Comparison of ENCODE assay signal across 8 cellular contexts in genomic region chr11:31509017-31509411, GRCh38. TPM values are rescaled to one million over a fixed set of nuclear protein-coding genes. Genes with fewer than 3 reads are reported as not detected.
DNase-seq lines count a peak whose midpoint lies in the region; ATAC-seq and TF ChIP-seq lines count a peak whose summit lies in the region.

No MANE protein-coding gene starts in this region.

- H3K9me3 ChIP-seq in colonic mucosa: no peaks in the 10 kb centered on the region
- no peaks in the 10 kb centered on the region for H3K9me3 ChIP-seq in muscle layer of colon (ENCODE audit: low read length)

- H3K4me3 ChIP-seq in NB4 (ENCODE audit: low read depth, low read length) (peak overlapping the region; percentile 100), colonic mucosa (peak overlapping the region; percentile 89), muscle layer of colon (ENCODE audit: low read depth in 1 of 2, low read length in 2 of 2) (peak overlapping the region; percentile 77 to 93)

- H3K27me3 ChIP-seq in colonic mucosa: no peaks in the 10 kb centered on the region
- no peaks in the 10 kb centered on the region for H3K27me3 ChIP-seq in muscle layer of colon (ENCODE audit: control insufficient read depth in 1 of 2, insufficient read depth in 2 of 2, low read length in 2 of 2)

- peak overlapping the region; percentile 31 to 75 for H3K9ac ChIP-seq in colonic mucosa (ENCODE audit: low read depth in 2 of 2, low read length in 2 of 2)
- peak overlapping the region; percentile 57 for H3K9ac ChIP-seq in muscle layer of colon (ENCODE audit: low read length)

- DNase-seq in NCI-H1105 treated with DMSO at 0.1 percent for 48 hours (lab: John Stamatoyannopoulos, UW) (peak; percentile 33), NCI-H1105 (lab: John Stamatoyannopoulos, UW) (no peak), NB4 (ENCODE audit: low read depth) (no peak), colonic mucosa (peak; percentile 23), LoVo (ENCODE audit: low spot score) (no peak), middle frontal gyrus (ENCODE audit: extremely low spot score, low spot score) (no peak)

- peak; percentile 9 for ATAC-seq in GM21723 (IDR thresholded peaks at IDR 0.05; ENCODE audit: unreplicated experiment)

- TF ChIP-seq POLR2A in NB4 (IDR thresholded peaks at IDR 0.05; ENCODE audit: extremely low read depth, insufficient read length): no peak

- peak overlapping the region; percentile 52 for H3K27ac ChIP-seq in colonic mucosa
- H3K27ac ChIP-seq in muscle layer of colon (ENCODE audit: low read depth, low read length): peak overlapping the region; percentile 45

- intact Hi-C loops in colonic mucosa (cut with DNase I): no loop called here

- no peak for TF ChIP-seq CTCF in NB4 (IDR thresholded peaks at IDR 0.05; ENCODE audit: low read depth, low read length)
- TF ChIP-seq CTCF in colonic mucosa (IDR thresholded peaks at IDR 0.05): no peak

- H3K36me3 ChIP-seq in colonic mucosa (no peaks in the 10 kb centered on the region), muscle layer of colon (ENCODE audit: insufficient read depth, low read length) (no peaks in the 10 kb centered on the region)

- H3K4me1 ChIP-seq in colonic mucosa (no peaks in the 10 kb centered on the region), muscle layer of colon (ENCODE audit: insufficient read depth, low read length) (peaks cover 13% of the 10 kb centered on the region)

RNA-seq across cellular contexts. Expression of gene IMMP1L, which starts 0.4 kb away (rescaled TPM):
- 10 to 100 TPM; 17.9 to 29.1 TPM for total RNA-seq in colonic mucosa

RNA-seq across cellular contexts. Expression of gene ELP4, which starts 0.6 kb away (rescaled TPM):
- total RNA-seq in colonic mucosa: 10 to 100 TPM; 17.0 to 22.8 TPM

Comparison
In these comparisons a context has a peak if more than half of its experiments do, and no peak if none do; other contexts are left out.
1. DNase-seq: peak in NCI-H1105 treated with DMSO at 0.1 percent for 48 hours (single experiment) and colonic mucosa (single experiment); none in NCI-H1105 (single experiment), NB4 (single experiment), LoVo (single experiment) and middle frontal gyrus (single experiment).
2. Peak in every context shown above with its lines, with median percentiles within 50 percentile points of each other: H3K4me3 ChIP-seq.